ENCODE assay signal across 1 cellular context in genomic region chr19:41893899-41894298, GRCh38.
TF ChIP-seq lines count a peak whose summit lies in the region.

No MANE protein-coding gene starts in this region.

TF ChIP-seq in K562, 482 proteins besides CTCF, POLR2A, EP300 and RAD21 (continued from another document):
- 0 out of 2 replicates have a peak, but pooled peaks have one; percentile 15 for TF ChIP-seq ZBTB26 (CRISPR knock-in tag; IDR thresholded peaks at IDR 0.05)
- no peak for TF ChIP-seq E2F3 (CRISPR knock-in tag; IDR thresholded peaks at IDR 0.05)
- TF ChIP-seq HDAC1 (IDR thresholded peaks at IDR 0.05) = 0 out of 4 replicates have a peak, but pooled peaks of 1 of the 2 experiments have one; percentile 31
- TF ChIP-seq RFX1 (IDR thresholded peaks at IDR 0.05) = no peak
- no peak for TF ChIP-seq ZNF518B (CRISPR knock-in tag; IDR thresholded peaks at IDR 0.05)
- no peak for TF ChIP-seq KLF13 (tag; IDR thresholded peaks at IDR 0.05; ENCODE audit: borderline replicate concordance, low read depth)
- TF ChIP-seq CBX1 (IDR thresholded peaks at IDR 0.05; ENCODE audit: low read depth) = no peak
- TF ChIP-seq ETV1 (tag; conservative IDR thresholded peaks at IDR 0.05; ENCODE audit: low read depth) = 0 out of 2 replicates have a peak, but pooled peaks have one; percentile 28
- TF ChIP-seq ELF4 (CRISPR knock-in tag; IDR thresholded peaks at IDR 0.05) = peak; percentile 36; the same call in 1 of the 2 replicates
- no peak for TF ChIP-seq ZNF239 (CRISPR knock-in tag; IDR thresholded peaks at IDR 0.05)
